In the genomic region with DNA sequence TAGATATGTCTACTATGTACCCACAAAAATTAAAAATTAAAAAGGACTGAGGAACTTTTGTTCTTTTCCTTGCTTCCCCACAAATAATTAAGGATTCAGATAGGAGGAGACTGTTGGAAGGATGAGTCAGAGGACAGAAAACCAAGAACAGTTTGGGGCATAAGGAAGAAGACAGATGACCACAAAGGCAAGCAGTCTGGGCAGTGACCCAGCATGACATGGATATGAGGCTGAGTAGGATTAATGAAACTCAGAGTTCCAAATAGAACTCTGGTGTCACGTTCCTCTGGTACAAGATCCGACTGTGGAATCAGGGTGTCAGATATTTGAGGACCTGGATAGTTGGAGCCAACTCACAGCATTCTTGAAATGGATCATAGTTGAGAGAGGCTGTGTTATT, we compare ENCODE assay signal across 15 cellular contexts.
DNase-seq lines count a peak whose midpoint lies in the region; ATAC-seq and TF ChIP-seq lines count a peak whose summit lies in the region.
"Had no signal": no experiment of that assay in that cellular context is flagged by ENCODE, and none has a peak within 500 bp of the region (broad histone marks: within the 10 kb centered on the region; RNA-seq: fewer than 3 reads in every experiment).

No MANE protein-coding gene starts in this region.

- no peak overlapping the region for H3K4me3 Mint-ChIP-seq in osteocyte (ENCODE audit: unreplicated experiment)
- H3K4me3 Mint-ChIP-seq: CD4-positive, CD25-positive, alpha-beta regulatory T cell; natural killer cell treated with Interleukin-12 subunit alpha and Interleukin-12 subunit beta and Interleukin-15 and Interleukin-18, amount 100 ng/mL, for 72 hours had no signal

- DNase-seq in AG20443 (ENCODE audit: low spot score) (peak; percentile 80), RKO (ENCODE audit: low spot score) (peak; percentile 20), fibroblast of lung (ENCODE audit: low read depth in 2 of 2) (peak; percentile 88 to 93), osteocyte (ENCODE audit: extremely low spot score, unreplicated experiment) (no peak), NCI-H2171 treated with DMSO at 0.1 percent for 48 hours (lab: John Stamatoyannopoulos, UW) (no peak), SKM-1 treated with dmso at 0.1 percent for 144 hours (lab: John Stamatoyannopoulos, UW; ENCODE audit: unreplicated experiment) (no peak)
- DNase-seq: CD4-positive, CD25-positive, alpha-beta regulatory T cell; hippocampal formation; NCI-H1436 treated with DMSO at 0.1 percent for 48 hours; stimulated activated CD4-positive, alpha-beta T cell treated with anti-CD3 and anti-CD28 coated beads, Interleukin-2, amount 100 ng/mL, for 48 hours; substantia nigra had no signal

- H3K4me2 ChIP-seq in fibroblast of lung (ENCODE audit: extremely low read depth, insufficient read depth, low read length): no peak overlapping the region

- no peaks in the 10 kb centered on the region for H4K20me1 ChIP-seq in fibroblast of lung (ENCODE audit: control insufficient read depth, extremely low read depth, insufficient read depth, low read length)

- peak overlapping the region; percentile 3 for H3K27ac ChIP-seq in fibroblast of lung (ENCODE audit: insufficient read depth, low read length)
- H3K27ac ChIP-seq: breast epithelium had no signal

- no peak overlapping the region for H2AFZ ChIP-seq in fibroblast of lung (ENCODE audit: low read length)

- H3K9me3 ChIP-seq in fibroblast of lung (ENCODE audit: control insufficient read depth, insufficient read depth, low read depth, low read length): no peaks in the 10 kb centered on the region

- H3K4me1 ChIP-seq in fibroblast of lung (ENCODE audit: control insufficient read depth, extremely low read depth, insufficient read depth, low read length): peaks cover 15% of the 10 kb centered on the region
- H3K4me1 ChIP-seq: breast epithelium had no signal

- no peaks in the 10 kb centered on the region for H3K36me3 ChIP-seq in fibroblast of lung (ENCODE audit: control insufficient read depth, insufficient read depth, low read length)
- H3K36me3 ChIP-seq: breast epithelium had no signal

- no peaks in the 10 kb centered on the region for H3K27me3 Mint-ChIP-seq in osteocyte (ENCODE audit: unreplicated experiment)

- H3K9me3 Mint-ChIP-seq in osteocyte (ENCODE audit: unreplicated experiment): peaks cover 32% of the 10 kb centered on the region

- H3K27ac Mint-ChIP-seq in osteocyte (ENCODE audit: unreplicated experiment): peak overlapping the region; percentile 50
- H3K27ac Mint-ChIP-seq: CD4-positive, CD25-positive, alpha-beta regulatory T cell; natural killer cell treated with Interleukin-12 subunit alpha and Interleukin-12 subunit beta and Interleukin-15 and Interleukin-18, amount 100 ng/mL, for 72 hours had no signal

- TF ChIP-seq CTCF in fibroblast of lung (conservative IDR thresholded peaks at IDR 0.05 in 1 of 2, IDR thresholded peaks at IDR 0.05 in 1 of 2; ENCODE audit: low read depth in 1 of 2, low read length in 2 of 2) (no peak), osteocyte (IDR thresholded peaks at IDR 0.05) (no peak)

- H3K79me2 ChIP-seq in fibroblast of lung (ENCODE audit: control insufficient read depth, insufficient read depth, low read length): no peaks in the 10 kb centered on the region

- H3K4me1 Mint-ChIP-seq in osteocyte (ENCODE audit: unreplicated experiment): peaks cover 47% of the 10 kb centered on the region
- H3K4me1 Mint-ChIP-seq: CD4-positive, CD25-positive, alpha-beta regulatory T cell had no signal

- no peak overlapping the region for H3K9ac ChIP-seq in fibroblast of lung (ENCODE audit: insufficient read depth, low read length)

- H3K4me3 ChIP-seq in fibroblast of lung (replicated peaks in 1 of 4; ENCODE audit: control extremely low read depth in 1 of 4, insufficient read depth in 1 of 4, low read depth in 3 of 4, low read length in 4 of 4): no peak overlapping the region
- H3K4me3 ChIP-seq: breast epithelium had no signal

- peaks cover 14% of the 10 kb centered on the region for H3K36me3 Mint-ChIP-seq in osteocyte (ENCODE audit: unreplicated experiment)
- H3K36me3 Mint-ChIP-seq: CD4-positive, CD25-positive, alpha-beta regulatory T cell had no signal

- ATAC-seq in HG02759 (IDR thresholded peaks at IDR 0.05; ENCODE audit: unreplicated experiment): no peak
- ATAC-seq in GM21786 (IDR thresholded peaks at IDR 0.05; ENCODE audit: unreplicated experiment): no peak
- ATAC-seq: natural killer cell treated with Interleukin-12 subunit alpha and Interleukin-12 subunit beta and Interleukin-15 and Interleukin-18, amount 100 ng/mL, for 72 hours had no signal

- H3K27me3 ChIP-seq in fibroblast of lung (ENCODE audit: control insufficient read depth, insufficient read depth, low read length): no peaks in the 10 kb centered on the region
- H3K27me3 ChIP-seq: breast epithelium had no signal

Comparison
In these comparisons a context has a peak if more than half of its experiments do, and no peak if none do; other contexts are left out.
1. DNase-seq: peak in AG20443 (single experiment), RKO (single experiment) and fibroblast of lung (2 of 2); none in osteocyte (single experiment), NCI-H2171 treated with DMSO at 0.1 percent for 48 hours (single experiment) and SKM-1 treated with dmso at 0.1 percent for 144 hours (single experiment).